1 cellular context compared by ENCODE assay signal in the genomic region with DNA sequence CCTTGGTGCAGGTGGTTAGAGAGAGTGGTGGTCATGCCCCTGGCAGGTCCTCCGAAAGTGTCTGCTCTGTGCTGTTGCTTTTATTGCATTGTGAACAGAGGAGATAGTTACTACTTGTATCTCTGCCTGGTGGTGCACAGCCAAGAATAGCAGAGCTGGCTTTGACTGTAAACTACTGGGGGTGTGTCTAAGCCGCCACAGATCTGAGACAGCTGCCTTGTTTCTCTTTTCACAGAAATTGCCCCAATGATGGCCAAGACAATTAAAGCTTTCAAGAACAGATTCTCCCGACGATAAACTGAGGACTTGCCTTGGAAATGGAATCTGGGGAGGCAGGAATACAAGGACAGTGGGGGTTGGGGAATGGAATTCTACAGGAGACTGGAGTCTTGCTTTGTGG.
TF ChIP-seq lines count a peak whose summit lies in the region.

No MANE protein-coding gene starts in this region.

TF ChIP-seq in GM23338, 12 proteins besides CTCF, POLR2A, EP300 and RAD21:
- TF ChIP-seq EZH2 (IDR thresholded peaks at IDR 0.05; ENCODE audit: low read depth, unreplicated experiment), result no peak
- TF ChIP-seq, protein P1, sequence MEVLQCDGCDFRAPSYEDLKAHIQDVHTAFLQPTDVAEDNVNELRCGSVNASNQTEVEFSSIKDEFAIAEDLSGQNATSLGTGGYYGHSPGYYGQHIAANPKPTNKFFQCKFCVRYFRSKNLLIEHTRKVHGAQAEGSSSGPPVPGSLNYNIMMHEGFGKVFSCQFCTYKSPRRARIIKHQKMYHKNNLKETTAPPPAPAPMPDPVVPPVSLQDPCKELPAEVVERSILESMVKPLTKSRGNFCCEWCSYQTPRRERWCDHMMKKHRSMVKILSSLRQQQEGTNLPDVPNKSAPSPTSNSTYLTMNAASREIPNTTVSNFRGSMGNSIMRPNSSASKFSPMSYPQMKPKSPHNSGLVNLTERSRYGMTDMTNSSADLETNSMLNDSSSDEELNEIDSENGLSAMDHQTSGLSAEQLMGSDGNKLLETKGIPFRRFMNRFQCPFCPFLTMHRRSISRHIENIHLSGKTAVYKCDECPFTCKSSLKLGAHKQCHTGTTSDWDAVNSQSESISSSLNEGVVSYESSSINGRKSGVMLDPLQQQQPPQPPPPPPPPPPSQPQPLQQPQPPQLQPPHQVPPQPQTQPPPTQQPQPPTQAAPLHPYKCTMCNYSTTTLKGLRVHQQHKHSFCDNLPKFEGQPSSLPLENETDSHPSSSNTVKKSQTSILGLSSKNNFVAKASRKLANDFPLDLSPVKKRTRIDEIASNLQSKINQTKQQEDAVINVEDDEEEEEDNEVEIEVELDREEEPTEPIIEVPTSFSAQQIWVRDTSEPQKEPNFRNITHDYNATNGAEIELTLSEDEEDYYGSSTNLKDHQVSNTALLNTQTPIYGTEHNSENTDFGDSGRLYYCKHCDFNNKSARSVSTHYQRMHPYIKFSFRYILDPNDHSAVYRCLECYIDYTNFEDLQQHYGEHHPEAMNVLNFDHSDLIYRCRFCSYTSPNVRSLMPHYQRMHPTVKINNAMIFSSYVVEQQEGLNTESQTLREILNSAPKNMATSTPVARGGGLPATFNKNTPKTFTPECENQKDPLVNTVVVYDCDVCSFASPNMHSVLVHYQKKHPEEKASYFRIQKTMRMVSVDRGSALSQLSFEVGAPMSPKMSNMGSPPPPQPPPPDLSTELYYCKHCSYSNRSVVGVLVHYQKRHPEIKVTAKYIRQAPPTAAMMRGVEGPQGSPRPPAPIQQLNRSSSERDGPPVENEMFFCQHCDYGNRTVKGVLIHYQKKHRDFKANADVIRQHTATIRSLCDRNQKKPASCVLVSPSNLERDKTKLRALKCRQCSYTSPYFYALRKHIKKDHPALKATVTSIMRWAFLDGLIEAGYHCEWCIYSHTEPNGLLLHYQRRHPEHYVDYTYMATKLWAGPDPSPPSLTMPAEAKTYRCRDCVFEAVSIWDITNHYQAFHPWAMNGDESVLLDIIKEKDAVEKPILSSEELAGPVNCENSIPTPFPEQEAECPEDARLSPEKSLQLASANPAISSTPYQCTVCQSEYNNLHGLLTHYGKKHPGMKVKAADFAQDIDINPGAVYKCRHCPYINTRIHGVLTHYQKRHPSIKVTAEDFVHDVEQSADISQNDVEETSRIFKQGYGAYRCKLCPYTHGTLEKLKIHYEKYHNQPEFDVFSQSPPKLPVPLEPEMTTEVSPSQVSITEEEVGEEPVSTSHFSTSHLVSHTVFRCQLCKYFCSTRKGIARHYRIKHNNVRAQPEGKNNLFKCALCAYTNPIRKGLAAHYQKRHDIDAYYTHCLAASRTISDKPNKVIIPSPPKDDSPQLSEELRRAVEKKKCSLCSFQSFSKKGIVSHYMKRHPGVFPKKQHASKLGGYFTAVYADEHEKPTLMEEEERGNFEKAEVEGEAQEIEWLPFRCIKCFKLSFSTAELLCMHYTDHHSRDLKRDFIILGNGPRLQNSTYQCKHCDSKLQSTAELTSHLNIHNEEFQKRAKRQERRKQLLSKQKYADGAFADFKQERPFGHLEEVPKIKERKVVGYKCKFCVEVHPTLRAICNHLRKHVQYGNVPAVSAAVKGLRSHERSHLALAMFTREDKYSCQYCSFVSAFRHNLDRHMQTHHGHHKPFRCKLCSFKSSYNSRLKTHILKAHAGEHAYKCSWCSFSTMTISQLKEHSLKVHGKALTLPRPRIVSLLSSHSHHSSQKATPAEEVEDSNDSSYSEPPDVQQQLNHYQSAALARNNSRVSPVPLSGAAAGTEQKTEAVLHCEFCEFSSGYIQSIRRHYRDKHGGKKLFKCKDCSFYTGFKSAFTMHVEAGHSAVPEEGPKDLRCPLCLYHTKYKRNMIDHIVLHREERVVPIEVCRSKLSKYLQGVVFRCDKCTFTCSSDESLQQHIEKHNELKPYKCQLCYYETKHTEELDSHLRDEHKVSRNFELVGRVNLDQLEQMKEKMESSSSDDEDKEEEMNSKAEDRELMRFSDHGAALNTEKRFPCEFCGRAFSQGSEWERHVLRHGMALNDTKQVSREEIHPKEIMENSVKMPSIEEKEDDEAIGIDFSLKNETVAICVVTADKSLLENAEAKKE (CRISPR knock-in tag; IDR thresholded peaks at IDR 0.05), result no peak
- no peak for TF ChIP-seq ZNF331 (CRISPR knock-in tag; IDR thresholded peaks at IDR 0.05; ENCODE audit: low read depth)
- TF ChIP-seq, protein P2, sequence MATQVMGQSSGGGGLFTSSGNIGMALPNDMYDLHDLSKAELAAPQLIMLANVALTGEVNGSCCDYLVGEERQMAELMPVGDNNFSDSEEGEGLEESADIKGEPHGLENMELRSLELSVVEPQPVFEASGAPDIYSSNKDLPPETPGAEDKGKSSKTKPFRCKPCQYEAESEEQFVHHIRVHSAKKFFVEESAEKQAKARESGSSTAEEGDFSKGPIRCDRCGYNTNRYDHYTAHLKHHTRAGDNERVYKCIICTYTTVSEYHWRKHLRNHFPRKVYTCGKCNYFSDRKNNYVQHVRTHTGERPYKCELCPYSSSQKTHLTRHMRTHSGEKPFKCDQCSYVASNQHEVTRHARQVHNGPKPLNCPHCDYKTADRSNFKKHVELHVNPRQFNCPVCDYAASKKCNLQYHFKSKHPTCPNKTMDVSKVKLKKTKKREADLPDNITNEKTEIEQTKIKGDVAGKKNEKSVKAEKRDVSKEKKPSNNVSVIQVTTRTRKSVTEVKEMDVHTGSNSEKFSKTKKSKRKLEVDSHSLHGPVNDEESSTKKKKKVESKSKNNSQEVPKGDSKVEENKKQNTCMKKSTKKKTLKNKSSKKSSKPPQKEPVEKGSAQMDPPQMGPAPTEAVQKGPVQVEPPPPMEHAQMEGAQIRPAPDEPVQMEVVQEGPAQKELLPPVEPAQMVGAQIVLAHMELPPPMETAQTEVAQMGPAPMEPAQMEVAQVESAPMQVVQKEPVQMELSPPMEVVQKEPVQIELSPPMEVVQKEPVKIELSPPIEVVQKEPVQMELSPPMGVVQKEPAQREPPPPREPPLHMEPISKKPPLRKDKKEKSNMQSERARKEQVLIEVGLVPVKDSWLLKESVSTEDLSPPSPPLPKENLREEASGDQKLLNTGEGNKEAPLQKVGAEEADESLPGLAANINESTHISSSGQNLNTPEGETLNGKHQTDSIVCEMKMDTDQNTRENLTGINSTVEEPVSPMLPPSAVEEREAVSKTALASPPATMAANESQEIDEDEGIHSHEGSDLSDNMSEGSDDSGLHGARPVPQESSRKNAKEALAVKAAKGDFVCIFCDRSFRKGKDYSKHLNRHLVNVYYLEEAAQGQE (IDR thresholded peaks at IDR 0.05; ENCODE audit: unreplicated experiment), result no peak
- no peak for TF ChIP-seq NANOG (IDR thresholded peaks at IDR 0.05; ENCODE audit: borderline replicate concordance)
- TF ChIP-seq STAT1 (IDR thresholded peaks at IDR 0.05; ENCODE audit: unreplicated experiment), result no peak
- TF ChIP-seq JUNB (IDR thresholded peaks at IDR 0.05; ENCODE audit: unreplicated experiment), result no peak
- TF ChIP-seq, protein P3, sequence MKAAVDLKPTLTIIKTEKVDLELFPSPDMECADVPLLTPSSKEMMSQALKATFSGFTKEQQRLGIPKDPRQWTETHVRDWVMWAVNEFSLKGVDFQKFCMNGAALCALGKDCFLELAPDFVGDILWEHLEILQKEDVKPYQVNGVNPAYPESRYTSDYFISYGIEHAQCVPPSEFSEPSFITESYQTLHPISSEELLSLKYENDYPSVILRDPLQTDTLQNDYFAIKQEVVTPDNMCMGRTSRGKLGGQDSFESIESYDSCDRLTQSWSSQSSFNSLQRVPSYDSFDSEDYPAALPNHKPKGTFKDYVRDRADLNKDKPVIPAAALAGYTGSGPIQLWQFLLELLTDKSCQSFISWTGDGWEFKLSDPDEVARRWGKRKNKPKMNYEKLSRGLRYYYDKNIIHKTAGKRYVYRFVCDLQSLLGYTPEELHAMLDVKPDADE (IDR thresholded peaks at IDR 0.05), result no peak
- no peak for TF ChIP-seq POLR2AphosphoS5 (IDR thresholded peaks at IDR 0.05; ENCODE audit: low read depth)
- no peak for TF ChIP-seq ZNF114 (CRISPR knock-in tag; IDR thresholded peaks at IDR 0.05)
- TF ChIP-seq CREB1 (CRISPR knock-in tag; IDR thresholded peaks at IDR 0.05; ENCODE audit: low read depth), result no peak
- TF ChIP-seq EZH2phosphoT487 (IDR thresholded peaks at IDR 0.05; ENCODE audit: unreplicated experiment), result no peak
